Comparison of ENCODE assay signal across 8 cellular contexts in genomic region chr14:70955543-70956480, GRCh38. TPM values are rescaled to one million over a fixed set of nuclear protein-coding genes. Genes with fewer than 3 reads are reported as not detected.
A peak's percentile ranks its signal among the peaks of the same experiment; 100 is the strongest.
DNase-seq lines count a peak whose midpoint lies in the region; ATAC-seq, FAIRE-seq and TF ChIP-seq lines count a peak whose summit lies in the region.

No MANE protein-coding gene starts in this region.

- no peak overlapping the region for H3K9ac ChIP-seq in OCI-LY1 (ENCODE audit: low read length)
- no peak overlapping the region for H3K9ac ChIP-seq in HepG2 (ENCODE audit: insufficient read depth, low read depth, low read length)

- H3K36me3 ChIP-seq in OCI-LY1 (ENCODE audit: insufficient read depth, low read length), result no peaks in the 10 kb centered on the region; the same call in 1 of the 2 replicates
- H3K36me3 ChIP-seq in HepG2 (replicated peaks in 1 of 2; ENCODE audit: control insufficient read depth in 1 of 2, insufficient read depth in 2 of 2, low read length in 2 of 2), result no peaks in the 10 kb centered on the region; a peak in 2 of 5 replicates

- no peaks in the 10 kb centered on the region for H3K4me1 ChIP-seq in OCI-LY1 (ENCODE audit: insufficient read depth, low read length, severe bottlenecking)
- H3K4me1 ChIP-seq in HepG2 (ENCODE audit: insufficient read depth, low read length), result no peaks in the 10 kb centered on the region

- TF ChIP-seq RAD21 in HepG2 (CRISPR knock-in tag; IDR thresholded peaks at IDR 0.05), result peak; percentile 62; the same call in 1 of the 2 replicates

- H3K27ac Mint-ChIP-seq in endothelial cell (ENCODE audit: unreplicated experiment), result no peak overlapping the region

- H3K36me3 Mint-ChIP-seq in endothelial cell (ENCODE audit: low read depth, unreplicated experiment), result no peaks in the 10 kb centered on the region

- H3K4me2 ChIP-seq in OCI-LY1 (ENCODE audit: low read length), result no peak overlapping the region
- no peak overlapping the region for H3K4me2 ChIP-seq in HepG2 (ENCODE audit: low read depth, low read length)

- in situ Hi-C loops in HepG2 (cut with HindIII; ENCODE audit: extremely low pct_ligation_motif_present, low pct_unique_long_range_greater_than_20kb), result loop anchor here (10.0 to 25.0 kb wide), 2 partner anchors 131 to 344 kb away; partner anchors contain the start of gene MED6

- no peaks in the 10 kb centered on the region for H3K9me3 ChIP-seq in OCI-LY1 (ENCODE audit: low read length)
- H3K9me3 ChIP-seq in HepG2 (ENCODE audit: low read length), result no peaks in the 10 kb centered on the region

- TF ChIP-seq EP300 in HepG2 (IDR thresholded peaks at IDR 0.05; ENCODE audit: low read depth in 2 of 2, low read length in 2 of 2) (no peak), HepG2 (CRISPR knock-in tag; IDR thresholded peaks at IDR 0.05; ENCODE audit: borderline replicate concordance) (no peak)

- POLR2A ChIA-PET in HepG2 (lab: Yijun Ruan, JAX), result interaction anchor here (0.6 to 0.7 kb wide), 2 partner anchors 13 to 49 kb away, joined by 3 to 5 read pairs; partner anchors contain the start of gene PCNX1

- intact Hi-C loops in Right ventricle myocardium inferior (cut with DNase I), result loop anchor here (2.0 kb wide), 1 partner anchor 47 kb away; no protein-coding TSS in a partner anchor
- intact Hi-C loops in cardiac septum (cut with DNase I), result no loop called here
- intact Hi-C loops in HepG2 (cut with micrococcal nuclease; ENCODE audit: unreplicated experiment), result loop anchor here (1.0 kb wide), 2 partner anchors 49 to 139 kb away; partner anchors contain the start of gene PCNX1

- FAIRE-seq in HepG2 (lab: Jason Lieb, UNC), result no peak

- TF ChIP-seq CTCF in OCI-LY1 (IDR thresholded peaks at IDR 0.05; ENCODE audit: low read length), result peak; percentile 75
- TF ChIP-seq CTCF in HepG2 (CRISPR knock-in tag; IDR thresholded peaks at IDR 0.05), result peak; percentile 66
- TF ChIP-seq CTCF in endothelial cell (IDR thresholded peaks at IDR 0.05; ENCODE audit: unreplicated experiment), result no peak

- no peaks in the 10 kb centered on the region for H3K79me2 ChIP-seq in OCI-LY1 (ENCODE audit: insufficient read depth, low read length)
- H3K79me2 ChIP-seq in HepG2 (ENCODE audit: insufficient read depth, low read length), result peaks cover 6% of the 10 kb centered on the region

- ATAC-seq in Right ventricle myocardium inferior (peak; percentile 60), HepG2 (peak; percentile 71), GM21723 (IDR thresholded peaks at IDR 0.05; ENCODE audit: unreplicated experiment) (no peak)

- TF ChIP-seq POLR2A in HepG2 (IDR thresholded peaks at IDR 0.05; ENCODE audit: insufficient read depth in 1 of 2, low read depth in 2 of 2, low read length in 2 of 2), result no peak

- no peak overlapping the region for H2AFZ ChIP-seq in OCI-LY1 (ENCODE audit: low read length)
- H2AFZ ChIP-seq in HepG2 (ENCODE audit: low read length), result no peak overlapping the region

- no peaks in the 10 kb centered on the region for H3K27me3 Mint-ChIP-seq in endothelial cell (ENCODE audit: unreplicated experiment)

- H3K27me3 ChIP-seq in OCI-LY1 (ENCODE audit: insufficient read depth, low read length) (no peaks in the 10 kb centered on the region), HepG2 (ENCODE audit: control insufficient read depth in 1 of 2, insufficient read depth in 2 of 2, low read length in 2 of 2) (no peaks in the 10 kb centered on the region)

- 79% methylated on average over 5 of the region's 5 CpGs for WGBS in HepG2 (ENCODE audit: low lambda C conversion rate)

- no peak for DNase-seq in Right ventricle myocardium inferior (ENCODE audit: missing footprints)
- no peak for DNase-seq in cardiac septum (ENCODE audit: low spot score)
- DNase-seq in amniotic epithelial cell (ENCODE audit: low read depth), result peak; percentile 27
- DNase-seq in HepG2 (ENCODE audit: low spot score), result peak; percentile 29
- no peak for DNase-seq in endothelial cell (ENCODE audit: low spot score)
- no peak for DNase-seq in DMS79 treated with DMSO at 0.1 percent for 48 hours (lab: John Stamatoyannopoulos, UW)

- H3K4me3 Mint-ChIP-seq in endothelial cell (ENCODE audit: unreplicated experiment), result no peak overlapping the region

- H3K9me3 Mint-ChIP-seq in endothelial cell (ENCODE audit: unreplicated experiment), result no peaks in the 10 kb centered on the region

- H3K9me2 ChIP-seq in OCI-LY1 (ENCODE audit: low read depth, low read length), result no peaks in the 10 kb centered on the region

- H3K4me1 Mint-ChIP-seq in endothelial cell (ENCODE audit: unreplicated experiment), result peaks cover 4% of the 10 kb centered on the region

- CTCF ChIA-PET in HepG2 (lab: Yijun Ruan, JAX; ENCODE audit: low intra/inter-chr PET ratio, low total read pairs), result interaction anchor here (1.1 to 1.8 kb wide), 4 partner anchors 48 to 334 kb away, joined by 3 to 9 read pairs (median 4); partner anchors contain the start of gene PCNX1

- no peaks in the 10 kb centered on the region; the same call in 1 of the 2 replicates for H3F3A ChIP-seq in OCI-LY1 (ENCODE audit: insufficient read depth, low read length)

- H3K27ac ChIP-seq in OCI-LY1 (ENCODE audit: low read depth, low read length, poor library complexity, severe bottlenecking) (no peak overlapping the region), HepG2 (ENCODE audit: extremely low read length, insufficient read depth, low read length) (no peak overlapping the region)

- H4K20me1 ChIP-seq in OCI-LY1 (ENCODE audit: insufficient read depth, low read length), result no peaks in the 10 kb centered on the region
- H4K20me1 ChIP-seq in HepG2 (ENCODE audit: insufficient read depth, low read length), result 0 out of 2 replicates have a peak, but pooled peaks cover 2% of the 10 kb centered on the region

- H3K4me3 ChIP-seq in OCI-LY1 (ENCODE audit: low read depth, low read length, poor library complexity, severe bottlenecking), result no peak overlapping the region
- no peak overlapping the region for H3K4me3 ChIP-seq in HepG2 (replicated peaks in 1 of 3; ENCODE audit: insufficient read depth in 1 of 3, low read depth in 2 of 3, low read length in 3 of 3)

- BruUV-seq in HepG2 (replicated peaks; lab: Mats Ljungman, UMichigan), result no TSS peak

TF ChIP-seq in HepG2, 621 proteins besides CTCF, POLR2A, EP300 and RAD21 (continues in another document):
- TF ChIP-seq ZNF362 (CRISPR knock-in tag; IDR thresholded peaks at IDR 0.05; ENCODE audit: borderline replicate concordance) (0 out of 2 replicates have a peak, but pooled peaks have one; percentile 20), PATZ1 (CRISPR knock-in tag; IDR thresholded peaks at IDR 0.05) (peak; percentile 40; the same call in 1 of the 2 replicates), FOXJ3 (CRISPR knock-in tag; IDR thresholded peaks at IDR 0.05; ENCODE audit: borderline replicate concordance) (no peak), STAG1 (CRISPR knock-in tag; IDR thresholded peaks at IDR 0.05) (peak; percentile 77), CEBPG (CRISPR knock-in tag; IDR thresholded peaks at IDR 0.05) (peak; percentile 44), BCL6 (CRISPR knock-in tag; IDR thresholded peaks at IDR 0.05) (peak; percentile 62)

RNA-seq across cellular contexts. Expression of gene PCNX1, which starts 48.6 kb away (rescaled TPM):
- 33.6 TPM for total RNA-seq in Right ventricle myocardium inferior
- 46.2 TPM for total RNA-seq in cardiac septum
- total RNA-seq in HepG2 (2016; rRNA removed; fragmentation: Illumina TruSeq; extraction: Trizol), result 24.9 and 25.8 TPM in 2 replicates
- 20.2 and 22.1 TPM in 2 replicates for total RNA-seq in HepG2 (2016; cell fraction: cytosol; rRNA removed; fragmentation: Illumina TruSeq; extraction: Trizol; ENCODE audit: low read depth)
- 21.5 and 23.3 TPM in 2 replicates for total RNA-seq in HepG2 (2016; cell fraction: insoluble cytoplasmic fraction; rRNA removed; fragmentation: Illumina TruSeq; extraction: Trizol)
- 15.6 and 18.2 TPM in 2 replicates for total RNA-seq in HepG2 (2016; cell fraction: membrane; rRNA removed; fragmentation: Illumina TruSeq; extraction: Trizol)
- total RNA-seq in HepG2 (2016; cell fraction: nucleus; rRNA removed; fragmentation: Illumina TruSeq; extraction: Trizol), result 49.9 and 59.2 TPM in 2 replicates
- polyA plus RNA-seq in HepG2 (2011; rRNA removed), result 25.1 and 30.3 TPM in 2 replicates
- 15.9 and 19.5 TPM in 2 replicates for polyA plus RNA-seq in HepG2 (2011; cell fraction: cytosol; rRNA removed)
- 30.1 and 32.5 TPM in 2 replicates for polyA plus RNA-seq in HepG2 (2011; cell fraction: nucleus; rRNA removed)
- 12.4 and 12.5 TPM in 2 replicates for polyA plus RNA-seq in HepG2 (2012)
- polyA plus RNA-seq in HepG2 (2016; cell fraction: cytosol; fragmentation: Illumina TruSeq; extraction: Trizol; ENCODE audit: low read depth), result 2.1 and 2.3 TPM in 2 replicates
- 14.1 and 16.0 TPM in 2 replicates for polyA plus RNA-seq in HepG2 (2016; cell fraction: insoluble cytoplasmic fraction; fragmentation: Illumina TruSeq; extraction: Trizol; ENCODE audit: low read depth)
- 3.2 and 4.8 TPM in 2 replicates for polyA plus RNA-seq in HepG2 (2016; cell fraction: membrane; fragmentation: Illumina TruSeq; extraction: Trizol; ENCODE audit: low read depth)
- 30.5 and 32.1 TPM in 2 replicates for polyA plus RNA-seq in HepG2 (2016; cell fraction: nucleus; fragmentation: Illumina TruSeq; extraction: Trizol; ENCODE audit: insufficient read depth, low read depth)
- polyA minus RNA-seq in HepG2 (2011; rRNA and poly(A)+ RNA removed; ENCODE audit: low replicate concordance), result 177 and 200 TPM in 2 replicates
- polyA minus RNA-seq in HepG2 (2011; cell fraction: cytosol; rRNA and poly(A)+ RNA removed), result 61.3 and 74.0 TPM in 2 replicates
- 155 and 160 TPM in 2 replicates for polyA minus RNA-seq in HepG2 (2011; cell fraction: nucleus; rRNA and poly(A)+ RNA removed)
- total RNA-seq in endothelial cell (ENCODE audit: unreplicated experiment), result 68.8 TPM

Comparison
In these comparisons a context has a peak if more than half of its experiments do, and no peak if none do; other contexts are left out.
1. DNase-seq: peak in amniotic epithelial cell (single experiment) and HepG2 (single experiment); none in Right ventricle myocardium inferior (single experiment), cardiac septum (single experiment), endothelial cell (single experiment) and DMS79 treated with DMSO at 0.1 percent for 48 hours (single experiment).